ENCODE assay signal across 8 cellular contexts in the genomic region with DNA sequence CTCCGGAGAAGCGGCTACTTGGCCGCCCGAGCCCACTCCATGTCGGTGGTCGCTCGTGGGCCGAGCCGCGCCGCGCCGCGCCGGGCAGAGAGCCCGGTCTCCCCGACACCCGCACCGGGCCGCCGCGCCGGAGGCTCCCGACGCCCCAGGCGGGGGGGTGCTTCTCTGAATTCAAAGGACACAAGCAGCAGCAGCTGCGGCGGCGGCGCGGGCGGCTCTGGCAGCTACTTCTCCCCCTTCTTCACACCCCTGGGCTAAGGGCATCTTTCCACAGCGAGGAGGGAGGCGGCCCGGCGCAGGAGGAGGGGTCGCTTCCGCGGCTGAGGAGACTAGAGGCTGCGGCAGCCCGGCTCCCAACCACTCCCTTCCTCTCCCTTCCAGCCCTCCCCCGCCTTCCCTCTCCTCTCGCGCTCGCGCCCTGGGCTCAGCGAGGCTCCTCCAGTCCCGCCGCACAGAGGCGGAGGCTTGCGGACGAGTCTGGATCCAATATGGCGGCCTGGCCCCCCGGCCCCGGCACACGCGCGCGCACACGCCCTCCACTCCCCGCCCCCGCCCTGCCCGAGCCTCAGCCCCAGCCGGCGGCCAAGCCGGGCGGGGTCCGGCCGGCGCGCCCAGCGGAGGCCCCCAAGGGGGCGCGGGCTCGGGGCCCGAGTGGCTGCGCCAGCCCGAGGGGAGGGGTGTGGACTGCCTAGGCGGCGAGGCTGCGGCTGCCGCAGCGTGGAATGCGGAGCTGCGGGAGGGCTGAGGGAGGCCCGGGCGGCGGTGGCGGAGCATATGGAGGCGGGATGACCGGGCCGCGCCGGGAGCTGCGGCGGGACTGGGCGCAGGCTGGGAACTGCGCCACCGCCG. TPM values are rescaled to one million over a fixed set of nuclear protein-coding genes. Genes with fewer than 3 reads are reported as not detected.
A peak's percentile ranks its signal among the peaks of the same experiment; 100 is the strongest.
DNase-seq lines count a peak whose midpoint lies in the region; ATAC-seq lines count a peak whose summit lies in the region.

A gene with protein sequence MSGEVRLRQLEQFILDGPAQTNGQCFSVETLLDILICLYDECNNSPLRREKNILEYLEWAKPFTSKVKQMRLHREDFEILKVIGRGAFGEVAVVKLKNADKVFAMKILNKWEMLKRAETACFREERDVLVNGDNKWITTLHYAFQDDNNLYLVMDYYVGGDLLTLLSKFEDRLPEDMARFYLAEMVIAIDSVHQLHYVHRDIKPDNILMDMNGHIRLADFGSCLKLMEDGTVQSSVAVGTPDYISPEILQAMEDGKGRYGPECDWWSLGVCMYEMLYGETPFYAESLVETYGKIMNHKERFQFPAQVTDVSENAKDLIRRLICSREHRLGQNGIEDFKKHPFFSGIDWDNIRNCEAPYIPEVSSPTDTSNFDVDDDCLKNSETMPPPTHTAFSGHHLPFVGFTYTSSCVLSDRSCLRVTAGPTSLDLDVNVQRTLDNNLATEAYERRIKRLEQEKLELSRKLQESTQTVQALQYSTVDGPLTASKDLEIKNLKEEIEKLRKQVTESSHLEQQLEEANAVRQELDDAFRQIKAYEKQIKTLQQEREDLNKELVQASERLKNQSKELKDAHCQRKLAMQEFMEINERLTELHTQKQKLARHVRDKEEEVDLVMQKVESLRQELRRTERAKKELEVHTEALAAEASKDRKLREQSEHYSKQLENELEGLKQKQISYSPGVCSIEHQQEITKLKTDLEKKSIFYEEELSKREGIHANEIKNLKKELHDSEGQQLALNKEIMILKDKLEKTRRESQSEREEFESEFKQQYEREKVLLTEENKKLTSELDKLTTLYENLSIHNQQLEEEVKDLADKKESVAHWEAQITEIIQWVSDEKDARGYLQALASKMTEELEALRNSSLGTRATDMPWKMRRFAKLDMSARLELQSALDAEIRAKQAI (N-terminal part only) (minus strand): TSS at position 490 of the 849 bp plus-strand sequence. CDS start 1,310 bp downstream, outside the sequence.

- H3K27ac ChIP-seq in mucosa of rectum (ENCODE audit: low read depth in 2 of 2, low read length in 2 of 2) = peak within 1 kb of the TSS; percentile 90 to 94

- peaks cover 40% of the 10 kb centered on the region for H3K27me3 Mint-ChIP-seq in activated T-cell treated with anti-CD3 and anti-CD28 coated beads, Interleukin-2, amount 50 U/mL, for 4 hours (ENCODE audit: low read depth)

- peaks cover 8% of the 10 kb centered on the region for H3K9me3 Mint-ChIP-seq in activated T-cell treated with anti-CD3 and anti-CD28 coated beads, Interleukin-2, amount 50 U/mL, for 4 hours

- peak; percentile 79 for DNase-seq in G401 (ENCODE audit: low spot score)
- peak; percentile 50 for DNase-seq in NCI-H526 treated with DMSO at 0.1 percent for 48 hours (lab: John Stamatoyannopoulos, UW)
- DNase-seq in activated T-cell treated with anti-CD3 and anti-CD28 coated beads, Interleukin-2, amount 50 U/mL, for 4 hours = no peak
- DNase-seq in fibroblast of gingiva (ENCODE audit: low read depth) = peak; percentile 88
- peak; percentile 73 for DNase-seq in stromal cell of bone marrow (ENCODE audit: low read depth)
- DNase-seq in cortex of kidney (lab: John Stamatoyannopoulos, UW) = no peak

- H3K9ac ChIP-seq in mucosa of rectum (ENCODE audit: low read depth in 1 of 2, low read length in 2 of 2) = peak within 1 kb of the TSS; percentile 82 to 96

- peaks cover 7% of the 10 kb centered on the region for H3K4me1 Mint-ChIP-seq in activated T-cell treated with anti-CD3 and anti-CD28 coated beads, Interleukin-2, amount 50 U/mL, for 4 hours (ENCODE audit: low read depth)

- peaks cover 14 to 24% of the 10 kb centered on the region in 2 donors for H3K4me1 ChIP-seq in mucosa of rectum (ENCODE audit: control insufficient read depth in 2 of 2, insufficient read depth in 2 of 2, low read length in 2 of 2)

- no peaks in the 10 kb centered on the region for H3K36me3 ChIP-seq in mucosa of rectum (ENCODE audit: control insufficient read depth in 2 of 2, insufficient read depth in 2 of 2, low read length in 2 of 2)

- peak within 1 kb of the TSS; percentile 89 to 92 for H3K4me3 ChIP-seq in mucosa of rectum (ENCODE audit: low read length in 2 of 2)

- no peaks in the 10 kb centered on the region for H3K9me3 ChIP-seq in mucosa of rectum (ENCODE audit: control insufficient read depth in 2 of 2, low read length in 2 of 2)

- in situ Hi-C loops in G401 (cut with HindIII; ENCODE audit: low sequenced_read_pairs) = no loop called here

- peak within 1 kb of the TSS; percentile 77 for H3K4me3 Mint-ChIP-seq in activated T-cell treated with anti-CD3 and anti-CD28 coated beads, Interleukin-2, amount 50 U/mL, for 4 hours

- H3K36me3 Mint-ChIP-seq in activated T-cell treated with anti-CD3 and anti-CD28 coated beads, Interleukin-2, amount 50 U/mL, for 4 hours (ENCODE audit: insufficient read depth) = no peaks in the 10 kb centered on the region

- ATAC-seq in HG02981 (IDR thresholded peaks at IDR 0.05; ENCODE audit: unreplicated experiment) = peak; percentile 35
- ATAC-seq in activated T-cell treated with anti-CD3 and anti-CD28 coated beads, Interleukin-2, amount 50 U/mL, for 4 hours = peak; percentile 74 to 83

- H3K27me3 ChIP-seq in mucosa of rectum (ENCODE audit: control insufficient read depth in 2 of 2, insufficient read depth in 2 of 2, low read length in 2 of 2) = no peaks in the 10 kb centered on the region

RNA-seq across cellular contexts. Expression of the gene that starts here (rescaled TPM):
- 9.8 and 13.1 TPM in 2 replicates for total RNA-seq in G401 (2014; rRNA removed; shearing (Covaris generic))
- total RNA-seq in activated T-cell treated with anti-CD3 and anti-CD28 coated beads, Interleukin-2, amount 50 U/mL, for 4 hours = under 1 TPM; 0.52 to 0.74 (median 0.56) TPM

Comparison
In these comparisons a context has a peak if more than half of its experiments do, and no peak if none do; other contexts are left out.
1. Peak in ATAC-seq in activated T-cell treated with anti-CD3 and anti-CD28 coated beads, Interleukin-2, amount 50 U/mL, for 4 hours; RNA of the gene not detected or under 1 TPM.
2. DNase-seq: peak in G401 (single experiment), NCI-H526 treated with DMSO at 0.1 percent for 48 hours (single experiment), fibroblast of gingiva (single experiment) and stromal cell of bone marrow (single experiment); none in activated T-cell treated with anti-CD3 and anti-CD28 coated beads, Interleukin-2, amount 50 U/mL, for 4 hours (single experiment) and cortex of kidney (single experiment).